8 cellular contexts compared by ENCODE assay signal in genomic region chr2:86747708-86748627, GRCh38. TPM values are rescaled to one million over a fixed set of nuclear protein-coding genes. Genes with fewer than 3 reads are reported as not detected.
DNase-seq lines count a peak whose midpoint lies in the region; ATAC-seq, FAIRE-seq and TF ChIP-seq lines count a peak whose summit lies in the region.

No MANE protein-coding gene starts in this region.

- dilution Hi-C loops in endothelial cell of umbilical vein (cut with MboI; ENCODE audit: extremely low pct_ligation_motif_present, low sequenced_read_pairs): no loop called here

- no peaks in the 10 kb centered on the region for H3K27me3 ChIP-seq in endothelial cell of umbilical vein (ENCODE audit: control insufficient read depth in 2 of 2, insufficient read depth in 2 of 2, low read length in 2 of 2)

- H3K36me3 ChIP-seq in endothelial cell of umbilical vein (ENCODE audit: control insufficient read depth in 2 of 2, extremely low read depth in 1 of 2, insufficient read depth in 2 of 2, low read length in 2 of 2): no peaks in the 10 kb centered on the region

- no peaks in the 10 kb centered on the region for H3K9me3 ChIP-seq in endothelial cell of umbilical vein (replicated peaks; ENCODE audit: control insufficient read depth, insufficient read depth, low read length)

- no peak for TF ChIP-seq POLR2A in endothelial cell of umbilical vein (IDR thresholded peaks at IDR 0.05; ENCODE audit: low read depth, low read length)

- POLR2A ChIA-PET in endothelial cell of umbilical vein (lab: Charles Lee): no interaction called here

- TF ChIP-seq CTCF in endothelial cell of umbilical vein (IDR thresholded peaks at IDR 0.05; ENCODE audit: extremely low read depth in 1 of 2, insufficient read depth in 1 of 2, low read depth in 1 of 2, low read length in 2 of 2): no peak

- FAIRE-seq in endothelial cell of umbilical vein (lab: Jason Lieb, UNC): no peak

- H3K4me1 ChIP-seq in endothelial cell of umbilical vein (ENCODE audit: control insufficient read depth, extremely low read depth, insufficient read depth, low read length): no peaks in the 10 kb centered on the region

- DNase-seq in AG20443 (ENCODE audit: low spot score) (peak; percentile 77), GM19240 (ENCODE audit: insufficient read length, low spot score) (peak; percentile 16), NCI-H748 (lab: John Stamatoyannopoulos, UW; ENCODE audit: unreplicated experiment) (peak; percentile 49), endothelial cell of umbilical vein (ENCODE audit: low read depth, low spot score) (peak; percentile 20), occipital lobe (lab: John Stamatoyannopoulos, UW) (peak; percentile 6)

- H2AFZ ChIP-seq in endothelial cell of umbilical vein (ENCODE audit: low read depth, low read length): no peak overlapping the region

- H3K27ac ChIP-seq in endothelial cell of umbilical vein (ENCODE audit: insufficient read depth, low read depth, low read length): no peak overlapping the region

- CTCF ChIA-PET in endothelial cell of umbilical vein (lab: Charles Lee): interaction anchor here (1.0 to 1.8 kb wide), 2 partner anchors 16 to 306 kb away, joined by 4 to 5 read pairs; no protein-coding TSS in a partner anchor

- ATAC-seq in GM21825 (IDR thresholded peaks at IDR 0.05; ENCODE audit: unreplicated experiment): no peak
- ATAC-seq in GM19395 (IDR thresholded peaks at IDR 0.05; ENCODE audit: unreplicated experiment): no peak
- ATAC-seq in GM21381 (IDR thresholded peaks at IDR 0.05; ENCODE audit: unreplicated experiment): no peak

- no peak overlapping the region for H3K4me3 ChIP-seq in endothelial cell of umbilical vein (replicated peaks in 1 of 3; ENCODE audit: insufficient read depth in 1 of 3, low read depth in 1 of 3, low read length in 3 of 3)

- no peaks in the 10 kb centered on the region for H3K9me1 ChIP-seq in endothelial cell of umbilical vein (replicated peaks; ENCODE audit: control insufficient read depth, extremely low read depth, insufficient read depth, low read length)

- H3K4me2 ChIP-seq in endothelial cell of umbilical vein (ENCODE audit: insufficient read depth, low read length): no peak overlapping the region

- no peak overlapping the region for H3K9ac ChIP-seq in endothelial cell of umbilical vein (replicated peaks; ENCODE audit: extremely low read depth, insufficient read depth, low read length)

- intact Hi-C loops in endothelial cell of umbilical vein (cut with micrococcal nuclease): no loop called here

- H3K79me2 ChIP-seq in endothelial cell of umbilical vein (ENCODE audit: control insufficient read depth, insufficient read depth, low read length): peaks cover 5% of the 10 kb centered on the region

- no TSS peak for BruUV-seq in endothelial cell of umbilical vein (replicated peaks; lab: Mats Ljungman, UMichigan)

- no peaks in the 10 kb centered on the region for H4K20me1 ChIP-seq in endothelial cell of umbilical vein (replicated peaks; ENCODE audit: control insufficient read depth, extremely low read depth, insufficient read depth, low read length)

TF ChIP-seq in endothelial cell of umbilical vein, 7 proteins besides CTCF, POLR2A, EP300 and RAD21:
- TF ChIP-seq JUN (IDR thresholded peaks at IDR 0.05; ENCODE audit: borderline replicate concordance, insufficient read depth, insufficient read length, low read depth) (no peak), GATA2 (IDR thresholded peaks at IDR 0.05; ENCODE audit: insufficient read depth, insufficient read length, low read depth, low read length) (no peak), MYC (IDR thresholded peaks at IDR 0.05; ENCODE audit: low read depth, low read length) (no peak), MAX (IDR thresholded peaks at IDR 0.05; ENCODE audit: insufficient read depth, insufficient read length) (no peak), FOS (IDR thresholded peaks at IDR 0.05; ENCODE audit: borderline replicate concordance, insufficient read depth, low read length) (no peak), POLR2AphosphoS5 (IDR thresholded peaks at IDR 0.05; ENCODE audit: insufficient read depth, low read depth, low read length) (no peak), EZH2 (IDR thresholded peaks at IDR 0.05; ENCODE audit: borderline replicate concordance, low read depth, low read length, severe bottlenecking) (no peak)

RNA-seq across cellular contexts. Expression of gene RMND5A, which starts 27.9 kb away (rescaled TPM):
- 21.5 and 22.9 TPM in 2 replicates for total RNA-seq in endothelial cell of umbilical vein
- polyA plus RNA-seq in endothelial cell of umbilical vein: 7.1 and 10.8 TPM in 2 replicates
- polyA plus RNA-seq in endothelial cell of umbilical vein (2011; cell fraction: cytosol; rRNA removed): 11.8 and 12.0 TPM in 2 replicates
- polyA plus RNA-seq in endothelial cell of umbilical vein (2011; cell fraction: nucleus; rRNA removed): 7.0 and 9.1 TPM in 2 replicates
- polyA plus RNA-seq in endothelial cell of umbilical vein (2012): 12.0 and 14.6 TPM in 2 replicates
- polyA minus RNA-seq in endothelial cell of umbilical vein: 45.0 and 65.4 TPM in 2 replicates
- 49.3 TPM for polyA minus RNA-seq in endothelial cell of umbilical vein (2011; cell fraction: cytosol; rRNA and poly(A)+ RNA removed)
- 11.0 and 19.5 TPM in 2 replicates for polyA minus RNA-seq in endothelial cell of umbilical vein (2011; cell fraction: nucleus; rRNA and poly(A)+ RNA removed)
- 83.0 TPM for total RNA-seq in occipital lobe

RNA-seq across cellular contexts. Expression of gene CD8A, which starts 42.7 kb away (rescaled TPM):
- total RNA-seq in endothelial cell of umbilical vein: not detected in 2 replicates
- polyA plus RNA-seq in endothelial cell of umbilical vein: not detected in 2 replicates
- polyA plus RNA-seq in endothelial cell of umbilical vein (2011; cell fraction: cytosol; rRNA removed): not detected in 2 replicates
- not detected in 2 replicates for polyA plus RNA-seq in endothelial cell of umbilical vein (2011; cell fraction: nucleus; rRNA removed)
- polyA plus RNA-seq in endothelial cell of umbilical vein (2012): not detected in 2 replicates
- not detected in 2 replicates for polyA minus RNA-seq in endothelial cell of umbilical vein
- polyA minus RNA-seq in endothelial cell of umbilical vein (2011; cell fraction: cytosol; rRNA and poly(A)+ RNA removed): not detected
- polyA minus RNA-seq in endothelial cell of umbilical vein (2011; cell fraction: nucleus; rRNA and poly(A)+ RNA removed): not detected in 2 replicates
- total RNA-seq in occipital lobe: 1.1 TPM

Comparison
In these comparisons a context has a peak if more than half of its experiments do, and no peak if none do; other contexts are left out.
1. DNase-seq: peak in every context shown above with its lines; median percentile 77 in AG20443; 49 in NCI-H748; 20 in endothelial cell of umbilical vein; 16 in GM19240; 6 in occipital lobe.